In the genomic region with DNA sequence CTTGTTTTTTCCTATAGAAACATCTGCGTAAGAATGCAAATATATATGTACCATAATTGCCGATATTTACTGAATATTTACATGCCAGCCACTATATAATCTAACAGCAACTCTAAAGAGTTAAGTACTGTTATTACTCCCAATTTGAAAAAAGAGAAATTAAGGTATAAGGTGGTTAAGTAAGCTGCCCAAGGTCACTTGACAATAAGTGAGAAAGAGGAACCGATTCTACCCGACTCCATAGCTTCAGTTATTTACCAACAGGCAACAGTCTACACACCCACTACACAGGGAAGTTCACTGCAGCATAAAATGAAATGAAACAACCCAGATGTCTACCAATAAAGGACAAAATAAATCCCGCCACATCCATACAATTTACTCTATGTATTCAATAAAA, we compare ENCODE assay signal across 8 cellular contexts. TPM values are rescaled to one million over a fixed set of nuclear protein-coding genes. Genes with fewer than 3 reads are reported as not detected.
DNase-seq lines count a peak whose midpoint lies in the region; ATAC-seq and TF ChIP-seq lines count a peak whose summit lies in the region.

No MANE protein-coding gene starts in this region.

- H3K9ac ChIP-seq in mesenchymal stem cell (ENCODE audit: low read length), result peak overlapping the region; percentile 98

- 33% methylated on average over 3 of the region's 5 CpGs for WGBS in mesenchymal stem cell

- H2BK15ac ChIP-seq in mesenchymal stem cell (ENCODE audit: low read depth, poor library complexity, severe bottlenecking), result no peak overlapping the region

- H2BK120ac ChIP-seq in mesenchymal stem cell (ENCODE audit: low read depth, low read length), result no peak overlapping the region

- H3K27ac ChIP-seq in brain microvascular endothelial cell (peak overlapping the region; percentile 87), mesenchymal stem cell (ENCODE audit: low read length, poor library complexity, severe bottlenecking) (no peak overlapping the region)

- no peaks in the 10 kb centered on the region for H3K9me3 ChIP-seq in BE2C
- no peaks in the 10 kb centered on the region for H3K9me3 ChIP-seq in mesenchymal stem cell (ENCODE audit: control insufficient read depth, low read length)

- no peak overlapping the region for H4K91ac ChIP-seq in mesenchymal stem cell (ENCODE audit: low read length)

- H3K4me1 ChIP-seq in BE2C (no peaks in the 10 kb centered on the region), mesenchymal stem cell (ENCODE audit: control insufficient read depth, insufficient read depth, low read depth, low read length) (peaks cover 3% of the 10 kb centered on the region)

- DNase-seq in BE2C, result no peak
- peak; percentile 14 for DNase-seq in NCI-H748 treated with DMSO at 0.1 percent for 48 hours (lab: John Stamatoyannopoulos, UW)
- no peak for DNase-seq in brain microvascular endothelial cell
- DNase-seq in mesenchymal stem cell, result peak; percentile 41
- no peak for DNase-seq in 8988T
- DNase-seq in NCI-H128 (lab: John Stamatoyannopoulos, UW; ENCODE audit: unreplicated experiment), result no peak

- peak; percentile 66 for ATAC-seq in GM18519 (IDR thresholded peaks at IDR 0.05; ENCODE audit: low FRiP score, unreplicated experiment)
- ATAC-seq in HG02970 (IDR thresholded peaks at IDR 0.05; ENCODE audit: low FRiP score, unreplicated experiment), result peak; percentile 43

- no peak overlapping the region for H2AFZ ChIP-seq in mesenchymal stem cell (ENCODE audit: low read depth, low read length)

- no peak overlapping the region for H3K14ac ChIP-seq in mesenchymal stem cell (ENCODE audit: low read length in 2 of 2)

- no peak overlapping the region for H3K23ac ChIP-seq in mesenchymal stem cell (ENCODE audit: low read length in 2 of 2)

- H3K36me3 ChIP-seq in BE2C (no peaks in the 10 kb centered on the region; the same call in 1 of the 2 replicates), brain microvascular endothelial cell (replicated peaks) (no peaks in the 10 kb centered on the region), mesenchymal stem cell (ENCODE audit: control insufficient read depth in 1 of 2, insufficient read depth in 2 of 2, low read depth in 1 of 2, low read length in 2 of 2) (no peaks in the 10 kb centered on the region)

- peak overlapping the region; percentile 92 for H3K4me3 ChIP-seq in BE2C (ENCODE audit: low read depth, low read length)
- peak overlapping the region; percentile 84 for H3K4me3 ChIP-seq in brain microvascular endothelial cell (ENCODE audit: low read depth, low read length)
- H3K4me3 ChIP-seq in mesenchymal stem cell (ENCODE audit: insufficient read depth in 1 of 2, low read depth in 1 of 2, low read length in 2 of 2), result peak overlapping the region in 1 of 2 experiments; percentile 91

- in situ Hi-C loops in brain microvascular endothelial cell (cut with HindIII; ENCODE audit: low pct_ligation_motif_present, low sequenced_read_pairs), result no loop called here

- H2BK12ac ChIP-seq in mesenchymal stem cell (ENCODE audit: low read length in 2 of 2), result no peak overlapping the region

- H3K4me2 ChIP-seq in mesenchymal stem cell (ENCODE audit: low read length, poor library complexity, severe bottlenecking), result peak overlapping the region; percentile 59

- H3K27me3 ChIP-seq in BE2C, result no peaks in the 10 kb centered on the region
- no peaks in the 10 kb centered on the region for H3K27me3 ChIP-seq in brain microvascular endothelial cell (replicated peaks)
- no peaks in the 10 kb centered on the region for H3K27me3 ChIP-seq in mesenchymal stem cell (ENCODE audit: control insufficient read depth in 1 of 2, insufficient read depth in 1 of 2, low read length in 2 of 2)

- no peak for TF ChIP-seq CTCF in BE2C (IDR thresholded peaks at IDR 0.05; ENCODE audit: low read depth, low read length)
- no peak for TF ChIP-seq CTCF in brain microvascular endothelial cell (IDR thresholded peaks at IDR 0.05; ENCODE audit: low read depth, low read length, missing control alignments)

- H4K8ac ChIP-seq in mesenchymal stem cell (ENCODE audit: low read length), result no peak overlapping the region

- no peak overlapping the region for H2BK5ac ChIP-seq in mesenchymal stem cell (ENCODE audit: low read depth, low read length, poor library complexity, severe bottlenecking)

- H3K79me1 ChIP-seq in mesenchymal stem cell (replicated peaks; ENCODE audit: low read length, poor library complexity, severe bottlenecking), result peaks cover 2% of the 10 kb centered on the region

- no peak overlapping the region for H2AK5ac ChIP-seq in mesenchymal stem cell (ENCODE audit: low read length, severe bottlenecking)

- H3K4ac ChIP-seq in mesenchymal stem cell (ENCODE audit: low read depth in 1 of 2, low read length in 2 of 2), result no peak overlapping the region

- no peak overlapping the region for H3K18ac ChIP-seq in mesenchymal stem cell (ENCODE audit: low read depth in 1 of 2, low read length in 2 of 2)

RNA-seq across cellular contexts. Expression of gene MIS18BP1, which starts 1.1 kb away (rescaled TPM):
- 3.2 TPM for polyA plus RNA-seq in BE2C (2012; ENCODE audit: insufficient read depth, insufficient read length, low read depth)
- 16.1 TPM for polyA plus RNA-seq in mesenchymal stem cell (2013, experiment 1 of 2)
- polyA plus RNA-seq in mesenchymal stem cell (2013, experiment 2 of 2), result 15.4 TPM

Comparison
In these comparisons a context has a peak if more than half of its experiments do, and no peak if none do; other contexts are left out.
1. DNase-seq: peak in NCI-H748 treated with DMSO at 0.1 percent for 48 hours (single experiment) and mesenchymal stem cell (single experiment); none in BE2C (single experiment), brain microvascular endothelial cell (single experiment), 8988T (single experiment) and NCI-H128 (single experiment).